13 cellular contexts compared by ENCODE assay signal in the genomic region with DNA sequence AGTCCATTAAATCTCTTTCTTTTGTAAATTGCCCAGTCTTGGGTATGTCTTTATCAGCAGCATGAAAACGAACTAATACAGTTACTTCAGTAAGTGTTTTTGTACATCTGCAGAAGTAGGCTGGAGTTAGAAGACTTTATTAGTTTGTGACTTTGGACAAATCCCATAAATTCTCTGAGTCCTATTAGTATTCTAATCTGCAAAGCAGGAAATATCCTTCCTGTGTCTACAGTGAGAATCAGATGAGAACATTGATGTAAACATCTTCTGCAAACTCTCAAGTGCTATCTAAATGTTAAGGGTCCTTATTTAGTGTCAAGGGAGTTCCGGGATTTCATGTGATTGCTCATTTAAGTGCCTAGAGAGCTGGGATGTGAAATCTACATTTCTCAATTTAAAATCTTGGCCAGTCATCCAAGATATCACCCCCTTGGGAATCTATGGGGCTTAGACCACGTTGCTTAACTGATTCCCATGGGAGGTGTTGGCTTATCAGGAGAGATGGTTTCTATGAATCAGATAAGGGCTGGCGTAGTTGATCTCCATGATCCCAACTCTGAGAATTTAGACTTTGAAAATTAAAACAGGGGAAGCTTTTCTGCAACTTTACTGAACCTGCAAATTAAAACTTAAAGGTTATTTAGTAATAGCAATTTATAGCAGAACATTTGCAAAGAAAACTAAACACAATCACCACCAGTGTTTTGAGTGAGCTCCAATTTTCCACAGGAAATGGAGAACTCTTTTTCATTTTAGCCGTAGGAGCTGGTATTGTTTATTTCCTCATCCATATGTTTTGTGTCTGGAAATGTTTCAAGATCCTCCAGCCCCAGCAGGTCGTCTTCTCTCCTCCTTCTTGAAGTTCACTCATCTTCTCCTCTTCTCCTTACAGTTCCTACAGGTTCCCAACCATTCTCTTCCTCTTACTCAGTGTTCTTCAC.
"Had no signal": no experiment of that assay in that cellular context is flagged by ENCODE, and none has a peak within 500 bp of the region (broad histone marks: within the 10 kb centered on the region; RNA-seq: fewer than 3 reads in every experiment).

No MANE protein-coding gene starts in this region.

- DNase-seq: activated CD4-positive, alpha-beta memory T cell treated with anti-CD3 and anti-CD28 coated beads for 36 hours; activated CD4-positive, CD25-positive, alpha-beta regulatory T cell treated with anti-CD3 and anti-CD28 coated beads, Interleukin-2, amount 50 U/mL, for 72 hours; activated T-cell treated with anti-CD3 and anti-CD28 coated beads, Interleukin-2, amount 50 U/mL, for 72 hours; effector memory CD8-positive, alpha-beta T cell; foreskin melanocyte; head of caudate nucleus; ovary; stomach had no signal

- H3K27me3 ChIP-seq: ascending aorta, cardiac muscle cell, ovary, stomach had no signal

- H3K27ac ChIP-seq: ascending aorta, cardiac muscle cell, coronary artery, ovary, skin epidermis, stomach, thoracic aorta had no signal

- H3K4me1 ChIP-seq: ascending aorta, stomach had no signal

- H3K9me3 ChIP-seq: ascending aorta, ovary, stomach, thoracic aorta had no signal

- H3K4me3 ChIP-seq: ascending aorta, cardiac muscle cell, coronary artery, ovary, skin epidermis, stomach, thoracic aorta had no signal

- H3K36me3 ChIP-seq: ascending aorta, cardiac muscle cell, ovary, stomach, thoracic aorta had no signal
